2 cellular contexts compared by ENCODE assay signal in the genomic region with DNA sequence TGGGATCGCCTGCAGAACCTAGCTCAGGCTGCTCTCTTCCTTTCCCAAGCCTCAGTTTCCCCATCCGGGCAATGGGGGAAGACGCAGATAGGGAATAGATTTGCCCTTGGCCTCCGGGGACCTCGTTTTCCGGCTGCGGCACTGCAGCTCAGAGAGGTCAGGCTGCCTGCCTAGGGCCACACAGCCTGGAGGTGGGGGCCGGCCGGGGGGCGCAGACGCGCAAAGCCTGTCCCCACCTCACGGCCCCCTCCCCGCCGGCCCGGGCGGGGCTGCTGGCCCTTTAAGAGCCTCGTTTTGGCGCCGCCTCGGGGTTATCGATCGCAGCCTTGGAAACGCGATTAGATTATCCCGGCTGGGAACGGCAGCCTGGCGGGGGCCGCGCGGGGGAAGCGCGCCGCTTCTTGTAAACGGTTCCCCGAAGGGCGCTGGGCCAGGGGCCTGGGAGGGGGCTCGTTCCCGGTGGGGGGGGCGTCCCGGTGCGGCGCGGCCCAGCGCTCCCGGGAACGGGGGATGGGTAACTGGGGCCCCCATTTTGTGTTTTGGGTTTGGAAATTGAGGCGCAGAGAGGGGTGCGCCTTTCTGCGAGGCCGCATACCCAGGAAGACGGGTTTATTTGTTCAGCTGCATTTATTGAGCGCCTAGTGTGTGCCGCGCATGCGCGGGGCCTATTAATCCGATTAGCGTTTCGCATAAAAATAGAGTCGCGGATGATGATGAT.
TF ChIP-seq lines count a peak whose summit lies in the region.

No MANE protein-coding gene starts in this region.

TF ChIP-seq in GM23338, 12 proteins besides CTCF, POLR2A, EP300 and RAD21:
- TF ChIP-seq ZNF331 (CRISPR knock-in tag; IDR thresholded peaks at IDR 0.05; ENCODE audit: low read depth) (no peak), CREB1 (CRISPR knock-in tag; IDR thresholded peaks at IDR 0.05; ENCODE audit: low read depth) (no peak), EZH2phosphoT487 (IDR thresholded peaks at IDR 0.05; ENCODE audit: unreplicated experiment) (no peak)
- TF ChIP-seq, protein P1, sequence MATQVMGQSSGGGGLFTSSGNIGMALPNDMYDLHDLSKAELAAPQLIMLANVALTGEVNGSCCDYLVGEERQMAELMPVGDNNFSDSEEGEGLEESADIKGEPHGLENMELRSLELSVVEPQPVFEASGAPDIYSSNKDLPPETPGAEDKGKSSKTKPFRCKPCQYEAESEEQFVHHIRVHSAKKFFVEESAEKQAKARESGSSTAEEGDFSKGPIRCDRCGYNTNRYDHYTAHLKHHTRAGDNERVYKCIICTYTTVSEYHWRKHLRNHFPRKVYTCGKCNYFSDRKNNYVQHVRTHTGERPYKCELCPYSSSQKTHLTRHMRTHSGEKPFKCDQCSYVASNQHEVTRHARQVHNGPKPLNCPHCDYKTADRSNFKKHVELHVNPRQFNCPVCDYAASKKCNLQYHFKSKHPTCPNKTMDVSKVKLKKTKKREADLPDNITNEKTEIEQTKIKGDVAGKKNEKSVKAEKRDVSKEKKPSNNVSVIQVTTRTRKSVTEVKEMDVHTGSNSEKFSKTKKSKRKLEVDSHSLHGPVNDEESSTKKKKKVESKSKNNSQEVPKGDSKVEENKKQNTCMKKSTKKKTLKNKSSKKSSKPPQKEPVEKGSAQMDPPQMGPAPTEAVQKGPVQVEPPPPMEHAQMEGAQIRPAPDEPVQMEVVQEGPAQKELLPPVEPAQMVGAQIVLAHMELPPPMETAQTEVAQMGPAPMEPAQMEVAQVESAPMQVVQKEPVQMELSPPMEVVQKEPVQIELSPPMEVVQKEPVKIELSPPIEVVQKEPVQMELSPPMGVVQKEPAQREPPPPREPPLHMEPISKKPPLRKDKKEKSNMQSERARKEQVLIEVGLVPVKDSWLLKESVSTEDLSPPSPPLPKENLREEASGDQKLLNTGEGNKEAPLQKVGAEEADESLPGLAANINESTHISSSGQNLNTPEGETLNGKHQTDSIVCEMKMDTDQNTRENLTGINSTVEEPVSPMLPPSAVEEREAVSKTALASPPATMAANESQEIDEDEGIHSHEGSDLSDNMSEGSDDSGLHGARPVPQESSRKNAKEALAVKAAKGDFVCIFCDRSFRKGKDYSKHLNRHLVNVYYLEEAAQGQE (IDR thresholded peaks at IDR 0.05; ENCODE audit: unreplicated experiment) = no peak

TF ChIP-seq in IMR-90, 13 proteins besides CTCF, POLR2A, EP300 and RAD21:
- TF ChIP-seq BHLHE40 (IDR thresholded peaks at IDR 0.05; ENCODE audit: low read depth, low read length) (no peak), MXI1 (IDR thresholded peaks at IDR 0.05; ENCODE audit: borderline replicate concordance, low read depth, low read length) (no peak), CEBPB (IDR thresholded peaks at IDR 0.05; ENCODE audit: low read depth, low read length) (no peak), CHD1 (IDR thresholded peaks at IDR 0.05; ENCODE audit: low read depth, low read length) (no peak), RFX5 (IDR thresholded peaks at IDR 0.05; ENCODE audit: low read depth, low read length) (no peak), MAZ (IDR thresholded peaks at IDR 0.05; ENCODE audit: borderline replicate concordance, low read depth, low read length) (no peak), SMC3 (IDR thresholded peaks at IDR 0.05; ENCODE audit: low read depth, low read length) (no peak), FOS (IDR thresholded peaks at IDR 0.05; ENCODE audit: low read depth, low read length) (no peak), NFE2L2 (IDR thresholded peaks at IDR 0.05; ENCODE audit: low read depth, low read length) (no peak), MAFK (IDR thresholded peaks at IDR 0.05; ENCODE audit: low read depth, low read length) (no peak), USF2 (IDR thresholded peaks at IDR 0.05; ENCODE audit: low read depth, low read length) (no peak), RCOR1 (IDR thresholded peaks at IDR 0.05; ENCODE audit: insufficient replicate concordance, low read length) (no peak)
TF ChIP-seq in IMR-90: peak in this region for 0.
